10 cellular contexts compared by ENCODE assay signal in genomic region chr7:154789404-154789803, GRCh38.
DNase-seq lines count a peak whose midpoint lies in the region; ATAC-seq lines count a peak whose summit lies in the region.
"Had no signal": no experiment of that assay in that cellular context is flagged by ENCODE, and none has a peak within 500 bp of the region (broad histone marks: within the 10 kb centered on the region; RNA-seq: fewer than 3 reads in every experiment).

No MANE protein-coding gene starts in this region.

- H3K27ac ChIP-seq in Karpas-422 (ENCODE audit: low read length) (no peak overlapping the region), mesendoderm (ENCODE audit: low read depth, low read length) (no peak overlapping the region)
- H3K27ac ChIP-seq: neutrophil, uterus had no signal

- no peak for ATAC-seq in GM18502 (IDR thresholded peaks at IDR 0.05; ENCODE audit: poor library complexity, unreplicated experiment)
- no peak for ATAC-seq in GM21528 (IDR thresholded peaks at IDR 0.05; ENCODE audit: low FRiP score, unreplicated experiment)

- H3K4me1 ChIP-seq in Karpas-422 (ENCODE audit: low read length): no peaks in the 10 kb centered on the region
- H3K4me1 ChIP-seq in mesendoderm (ENCODE audit: control insufficient read depth, low read depth, low read length): no peaks in the 10 kb centered on the region
- H3K4me1 ChIP-seq: uterus had no signal

- no peaks in the 10 kb centered on the region for H3K36me3 ChIP-seq in Karpas-422 (ENCODE audit: insufficient read depth, low read length)
- no peaks in the 10 kb centered on the region for H3K36me3 ChIP-seq in mesendoderm (ENCODE audit: control insufficient read depth, insufficient read depth, low read length)
- H3K36me3 ChIP-seq: neutrophil, uterus had no signal

- intact Hi-C loops in cardiac septum (cut with DNase I): no loop called here

- no peak overlapping the region for H3K4me2 ChIP-seq in Karpas-422 (ENCODE audit: low read depth, low read length, poor library complexity, severe bottlenecking)
- no peak overlapping the region for H3K4me2 ChIP-seq in mesendoderm (ENCODE audit: low read length)

- no peak overlapping the region for H3K18ac ChIP-seq in mesendoderm (ENCODE audit: low read length)

- H3K9ac ChIP-seq in Karpas-422 (ENCODE audit: low read length): no peak overlapping the region
- no peak overlapping the region for H3K9ac ChIP-seq in mesendoderm (ENCODE audit: low read length)

- DNase-seq in DMS 273 (lab: John Stamatoyannopoulos, UW; ENCODE audit: unreplicated experiment) (peak; percentile 72), Karpas-422 (peak; percentile 69), SK-N-DZ (ENCODE audit: low spot score) (peak; percentile 79), mesendoderm (peak; percentile 44), cardiac septum (ENCODE audit: low spot score) (no peak), LoVo (ENCODE audit: low spot score) (no peak)
- DNase-seq: uterus had no signal

- no peaks in the 10 kb centered on the region for H4K20me1 ChIP-seq in Karpas-422 (ENCODE audit: insufficient read depth, low read depth, low read length)

- H3K79me2 ChIP-seq in Karpas-422 (ENCODE audit: low read length) (no peaks in the 10 kb centered on the region), mesendoderm (ENCODE audit: control insufficient read depth, insufficient read depth, low read length) (no peaks in the 10 kb centered on the region)

- H2AFZ ChIP-seq in Karpas-422 (ENCODE audit: low read length): no peak overlapping the region

- no peak overlapping the region for H3K4ac ChIP-seq in mesendoderm (ENCODE audit: low read depth, low read length)

- WGBS in mesendoderm (ENCODE audit: extremely low coverage, insufficient coverage, low lambda C conversion rate): no CpG with 5 or more reads among the region's 6 CpGs

- no peaks in the 10 kb centered on the region for H3K9me3 ChIP-seq in Karpas-422 (ENCODE audit: low read length)
- H3K9me3 ChIP-seq: neutrophil, uterus had no signal

- no peak overlapping the region for H4K8ac ChIP-seq in mesendoderm (ENCODE audit: low read depth, low read length)

- H2BK15ac ChIP-seq in mesendoderm (replicated peaks; ENCODE audit: low read depth): no peak overlapping the region

- H4K5ac ChIP-seq in mesendoderm (ENCODE audit: low read length): no peak overlapping the region

- H2AK5ac ChIP-seq in mesendoderm (ENCODE audit: low read length): no peak overlapping the region

- H3K9me2 ChIP-seq in Karpas-422 (replicated peaks; ENCODE audit: insufficient read depth, low read length): no peaks in the 10 kb centered on the region

- H2BK5ac ChIP-seq in mesendoderm (ENCODE audit: low read length): no peak overlapping the region

- no peak overlapping the region for H3K4me3 ChIP-seq in Karpas-422 (ENCODE audit: low read length)
- no peak overlapping the region for H3K4me3 ChIP-seq in mesendoderm (ENCODE audit: low read length)
- H3K4me3 ChIP-seq: uterus had no signal

- H3K56ac ChIP-seq in mesendoderm (ENCODE audit: low read length): no peak overlapping the region

- no peak overlapping the region for H2BK120ac ChIP-seq in mesendoderm (ENCODE audit: low read depth, low read length)

- no peaks in the 10 kb centered on the region for H3K79me1 ChIP-seq in mesendoderm (ENCODE audit: low read length)

- H3K27me3 ChIP-seq in Karpas-422 (ENCODE audit: low read length) (no peaks in the 10 kb centered on the region), mesendoderm (ENCODE audit: insufficient read depth, low read length, poor library complexity) (no peaks in the 10 kb centered on the region)
- H3K27me3 ChIP-seq: uterus had no signal

- H3K23ac ChIP-seq in mesendoderm (ENCODE audit: low read length): no peak overlapping the region

Comparison
In these comparisons a context has a peak if more than half of its experiments do, and no peak if none do; other contexts are left out.
1. DNase-seq: peak in DMS 273 (single experiment), Karpas-422 (single experiment), SK-N-DZ (single experiment) and mesendoderm (single experiment); none in cardiac septum (single experiment) and LoVo (single experiment).